Comparison of ENCODE assay signal across 9 cellular contexts in genomic region chr9:92762196-92762595, GRCh38.
DNase-seq lines count a peak whose midpoint lies in the region; ATAC-seq and TF ChIP-seq lines count a peak whose summit lies in the region.
"Had no signal": no experiment of that assay in that cellular context is flagged by ENCODE, and none has a peak within 500 bp of the region (broad histone marks: within the 10 kb centered on the region; RNA-seq: fewer than 3 reads in every experiment).

No MANE protein-coding gene starts in this region.

- H3K9me3 ChIP-seq in DND-41 (ENCODE audit: insufficient read depth, low read length, severe bottlenecking) (no peaks in the 10 kb centered on the region), OCI-LY3 (ENCODE audit: insufficient read depth, low read length) (no peaks in the 10 kb centered on the region), duodenal mucosa (ENCODE audit: control insufficient read depth in 1 of 2, low read length in 2 of 2) (no peaks in the 10 kb centered on the region), neutrophil (no peaks in the 10 kb centered on the region)

- TF ChIP-seq CTCF in DND-41 (IDR thresholded peaks at IDR 0.05; ENCODE audit: borderline replicate concordance, extremely low read depth, low read length, poor library complexity, severe bottlenecking): no peak
- TF ChIP-seq CTCF in OCI-LY3 (IDR thresholded peaks at IDR 0.05; ENCODE audit: low read depth, low read length): no peak
- no peak for TF ChIP-seq CTCF in neutrophil (IDR thresholded peaks at IDR 0.05)

- peaks cover 68% of the 10 kb centered on the region for H3K79me2 ChIP-seq in DND-41 (ENCODE audit: insufficient read depth, low read length)
- H3K79me2 ChIP-seq in OCI-LY3 (ENCODE audit: low read length): peaks cover 69% of the 10 kb centered on the region

- H3K4me2 ChIP-seq in DND-41 (ENCODE audit: insufficient read depth, low read length): peak overlapping the region; percentile 98; the same call in 1 of the 2 replicates
- H3K4me2 ChIP-seq in OCI-LY3 (ENCODE audit: low read length): peak overlapping the region; percentile 100

- H3K4me1 ChIP-seq in DND-41 (ENCODE audit: insufficient read depth, low read length): peaks cover 35% of the 10 kb centered on the region
- peaks cover 24% of the 10 kb centered on the region for H3K4me1 ChIP-seq in OCI-LY3 (ENCODE audit: low read length)
- peaks cover 27 to 42% of the 10 kb centered on the region in 2 donors for H3K4me1 ChIP-seq in duodenal mucosa (ENCODE audit: control insufficient read depth in 1 of 2, insufficient read depth in 2 of 2, low read length in 2 of 2)
- H3K4me1 ChIP-seq in neutrophil (ENCODE audit: control insufficient read depth in 1 of 2, insufficient read depth in 1 of 2, low read depth in 1 of 2, low read length in 1 of 2): peaks cover 60 to 66% of the 10 kb centered on the region in 2 experiments

- DNase-seq in DND-41 (no peak), islet precursor cell (no peak), NCI-H146 treated with DMSO at 0.1 percent for 48 hours (lab: John Stamatoyannopoulos, UW; ENCODE audit: unreplicated experiment) (no peak)
- DNase-seq: caudate nucleus had no signal

- H3K27me3 ChIP-seq in DND-41 (ENCODE audit: insufficient read depth, low read length, poor library complexity) (no peaks in the 10 kb centered on the region), OCI-LY3 (ENCODE audit: low read depth, low read length) (no peaks in the 10 kb centered on the region), duodenal mucosa (ENCODE audit: control insufficient read depth in 1 of 2, insufficient read depth in 2 of 2, low read length in 2 of 2) (peaks cover 4% of the 10 kb centered on the region in 2 donors), neutrophil (no peaks in the 10 kb centered on the region)

- ATAC-seq in DND-41 (ENCODE audit: insufficient read depth, low read depth): no peak
- ATAC-seq in HG02678 (IDR thresholded peaks at IDR 0.05; ENCODE audit: unreplicated experiment): no peak
- ATAC-seq in GM18909 (IDR thresholded peaks at IDR 0.05; ENCODE audit: poor library complexity, unreplicated experiment): no peak

- H4K20me1 ChIP-seq in DND-41 (ENCODE audit: insufficient read depth, low read length) (peaks cover 49% of the 10 kb centered on the region), OCI-LY3 (ENCODE audit: insufficient read depth, low read length) (peaks cover 49% of the 10 kb centered on the region)

- H2AFZ ChIP-seq in DND-41 (ENCODE audit: low read depth, low read length) (no peak overlapping the region), OCI-LY3 (ENCODE audit: low read depth, low read length) (no peak overlapping the region)

- H3K9ac ChIP-seq in DND-41 (ENCODE audit: low read depth, low read length) (peak overlapping the region; percentile 86; the same call in 1 of the 2 replicates), OCI-LY3 (ENCODE audit: low read length) (no peak overlapping the region), duodenal mucosa (ENCODE audit: low read depth in 1 of 2, low read length in 2 of 2) (peak overlapping the region in 1 of 2 donors; percentile 43)

- H3K4me3 ChIP-seq in DND-41 (ENCODE audit: low read depth in 1 of 2, low read length in 2 of 2) (peak overlapping the region in 1 of 2 experiments; percentile 77; a peak in 1 of 4 replicates), OCI-LY3 (ENCODE audit: low read length) (0 out of 2 replicates have a peak overlapping the region, but pooled peaks have one; percentile 16), duodenal mucosa (ENCODE audit: low read depth in 1 of 2, low read length in 2 of 2) (peak overlapping the region; percentile 28 to 72), neutrophil (ENCODE audit: low read depth in 1 of 2, low read length in 1 of 2) (peak overlapping the region; percentile 87 to 100)

- no peaks in the 10 kb centered on the region; the same call in 1 of the 2 replicates for H3K36me3 ChIP-seq in DND-41 (ENCODE audit: insufficient read depth, low read length)
- H3K36me3 ChIP-seq in OCI-LY3 (replicated peaks; ENCODE audit: low read depth, low read length): no peaks in the 10 kb centered on the region
- H3K36me3 ChIP-seq in duodenal mucosa (ENCODE audit: control insufficient read depth in 1 of 2, insufficient read depth in 2 of 2, low read length in 2 of 2): no peaks in the 10 kb centered on the region
- no peaks in the 10 kb centered on the region for H3K36me3 ChIP-seq in neutrophil

- H3K27ac ChIP-seq in DND-41 (ENCODE audit: low read length) (no peak overlapping the region), OCI-LY3 (ENCODE audit: low read length) (no peak overlapping the region), duodenal mucosa (ENCODE audit: low read depth, low read length) (no peak overlapping the region), neutrophil (peak overlapping the region; percentile 97)
